ENCODE assay signal across 17 cellular contexts in genomic region chr2:32852821-32853220, GRCh38.
DNase-seq lines count a peak whose midpoint lies in the region; ATAC-seq and TF ChIP-seq lines count a peak whose summit lies in the region.
"Had no signal": no experiment of that assay in that cellular context is flagged by ENCODE, and none has a peak within 500 bp of the region (broad histone marks: within the 10 kb centered on the region; RNA-seq: fewer than 3 reads in every experiment).

No MANE protein-coding gene starts in this region.

- no peaks in the 10 kb centered on the region for H3K4me1 Mint-ChIP-seq in Calu3 (ENCODE audit: low read depth, unreplicated experiment)
- H3K4me1 Mint-ChIP-seq: CD4-positive, alpha-beta memory T cell had no signal

- TF ChIP-seq CTCF in fibroblast of villous mesenchyme (IDR thresholded peaks at IDR 0.05; ENCODE audit: insufficient read depth, low read depth, low read length) = no peak
- no peak for TF ChIP-seq CTCF in Calu3 (IDR thresholded peaks at IDR 0.05; ENCODE audit: unreplicated experiment)

- no peak for TF ChIP-seq RAD21 in Ishikawa (IDR thresholded peaks at IDR 0.05; ENCODE audit: low read depth)

- CTCF ChIA-PET in Calu3 (lab: Charles Lee) = interaction anchor here (0.6 kb wide), 1 partner anchor 151 kb away, joined by 3 read pairs; no protein-coding TSS in a partner anchor

- no peaks in the 10 kb centered on the region for H3K27me3 Mint-ChIP-seq in Calu3 (ENCODE audit: unreplicated experiment)

- intact Hi-C loops in Calu3 (cut with micrococcal nuclease; ENCODE audit: unreplicated experiment) = no loop called here

- no TSS peak for BruUV-seq in Calu3 (replicated peaks; lab: Mats Ljungman, UMichigan)

- DNase-seq in DMS79 treated with DMSO at 0.1 percent for 48 hours (lab: John Stamatoyannopoulos, UW) (peak; percentile 29), DMS79 (lab: John Stamatoyannopoulos, UW) (no peak), fibroblast of villous mesenchyme (ENCODE audit: low read depth) (peak; percentile 27), renal cortical epithelial cell (ENCODE audit: low read depth) (peak; percentile 54), left lobe of liver (ENCODE audit: low spot score) (no peak), Calu3 (no peak)
- DNase-seq: CD4-positive, alpha-beta memory T cell; H7; Kasumi-1; MG63; NCI-H1048; NCI-H1436; NCI-H2029; SHP77 had no signal

- H3K9me3 Mint-ChIP-seq in Calu3 (ENCODE audit: low read depth, unreplicated experiment) = no peaks in the 10 kb centered on the region
- H3K9me3 Mint-ChIP-seq: CD4-positive, alpha-beta memory T cell had no signal

- TF ChIP-seq EP300 in Ishikawa (IDR thresholded peaks at IDR 0.05; ENCODE audit: borderline replicate concordance) = no peak

- no peak overlapping the region for H3K27ac Mint-ChIP-seq in Calu3 (ENCODE audit: unreplicated experiment)
- H3K27ac Mint-ChIP-seq: CD4-positive, alpha-beta memory T cell had no signal

- no peak overlapping the region for H3K4me3 Mint-ChIP-seq in Calu3 (ENCODE audit: low read depth, unreplicated experiment)
- H3K4me3 Mint-ChIP-seq: CD4-positive, alpha-beta memory T cell had no signal

- no peak for ATAC-seq in HG02938 (IDR thresholded peaks at IDR 0.05; ENCODE audit: unreplicated experiment)
- no peak for ATAC-seq in left lobe of liver

- no peaks in the 10 kb centered on the region for H3K36me3 Mint-ChIP-seq in Calu3 (ENCODE audit: insufficient read depth, unreplicated experiment)
- H3K36me3 Mint-ChIP-seq: CD4-positive, alpha-beta memory T cell had no signal

- no peak overlapping the region for H3K4me3 ChIP-seq in fibroblast of villous mesenchyme (ENCODE audit: low read depth, low read length)
- H3K4me3 ChIP-seq: MG63, SK-N-MC had no signal

TF ChIP-seq in Ishikawa, 13 proteins besides CTCF, POLR2A, EP300 and RAD21:
- TF ChIP-seq CEBPB (IDR thresholded peaks at IDR 0.05) = no peak
- no peak for TF ChIP-seq NFIC (IDR thresholded peaks at IDR 0.05)
- no peak for TF ChIP-seq REST (IDR thresholded peaks at IDR 0.05; ENCODE audit: low read depth)
- no peak for TF ChIP-seq YY1 (IDR thresholded peaks at IDR 0.05; ENCODE audit: low read depth)
- no peak for TF ChIP-seq EGR1 (IDR thresholded peaks at IDR 0.05)
- TF ChIP-seq, protein P1, sequence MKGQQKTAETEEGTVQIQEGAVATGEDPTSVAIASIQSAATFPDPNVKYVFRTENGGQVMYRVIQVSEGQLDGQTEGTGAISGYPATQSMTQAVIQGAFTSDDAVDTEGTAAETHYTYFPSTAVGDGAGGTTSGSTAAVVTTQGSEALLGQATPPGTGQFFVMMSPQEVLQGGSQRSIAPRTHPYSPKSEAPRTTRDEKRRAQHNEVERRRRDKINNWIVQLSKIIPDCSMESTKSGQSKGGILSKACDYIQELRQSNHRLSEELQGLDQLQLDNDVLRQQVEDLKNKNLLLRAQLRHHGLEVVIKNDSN (IDR thresholded peaks at IDR 0.05) = peak; percentile 61

Comparison
In these comparisons a context has a peak if more than half of its experiments do, and no peak if none do; other contexts are left out.
1. DNase-seq: peak in DMS79 treated with DMSO at 0.1 percent for 48 hours (single experiment), fibroblast of villous mesenchyme (single experiment) and renal cortical epithelial cell (single experiment); none in DMS79 (single experiment), left lobe of liver (single experiment) and Calu3 (single experiment).